Comparison of ENCODE assay signal across 8 cellular contexts in the genomic region with DNA sequence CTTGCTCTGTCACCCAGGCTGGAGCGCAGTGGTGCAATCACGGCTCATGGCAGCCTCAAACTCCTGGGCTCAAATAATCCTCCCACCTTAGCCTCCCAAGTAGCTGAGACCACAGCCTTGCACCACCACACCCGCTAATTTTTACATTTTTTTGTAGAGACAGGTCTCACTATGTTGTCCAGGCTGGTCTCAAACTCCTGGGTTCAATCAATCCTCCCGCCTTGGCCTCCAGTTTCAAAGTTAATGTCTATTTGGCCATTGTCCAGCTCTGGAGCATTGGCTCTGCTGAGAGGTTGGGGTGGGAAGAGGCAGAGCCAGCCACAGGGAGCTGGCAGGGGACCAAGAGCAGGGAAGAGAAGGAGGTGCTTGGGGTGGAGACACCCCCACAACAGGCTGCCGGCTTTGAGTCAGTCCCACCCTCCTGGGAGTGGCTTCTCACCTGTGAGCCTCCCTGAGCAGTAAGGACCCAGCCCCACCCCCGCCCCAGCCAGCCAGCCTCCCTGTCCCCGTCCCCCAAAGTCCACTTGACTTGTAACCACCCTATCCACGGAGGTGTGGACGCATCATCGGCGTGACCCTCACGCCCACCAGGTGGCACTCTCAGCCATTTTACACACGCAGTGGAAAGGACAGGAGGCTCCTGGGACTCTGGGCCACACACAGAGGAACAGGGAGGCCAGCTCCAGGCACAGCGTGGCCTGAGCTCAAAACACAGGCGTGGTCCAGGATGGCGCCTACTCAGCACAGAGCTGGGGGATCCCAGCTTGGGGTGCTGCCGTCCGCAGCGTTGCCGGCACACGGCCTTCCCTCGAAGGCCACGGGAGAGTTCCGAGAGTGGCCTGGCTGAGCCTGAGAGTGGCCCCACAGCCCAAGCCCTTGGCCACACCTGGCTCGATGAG. TPM values are rescaled to one million over a fixed set of nuclear protein-coding genes. Genes with fewer than 3 reads are reported as not detected.
DNase-seq lines count a peak whose midpoint lies in the region; ATAC-seq and FAIRE-seq lines count a peak whose summit lies in the region.

No MANE protein-coding gene starts in this region.

- H3K14ac ChIP-seq in trophoblast cell (ENCODE audit: low read length) = no peak overlapping the region

- H3K36me3 Mint-ChIP-seq in activated naive CD4-positive, alpha-beta T cell treated with anti-CD3 and anti-CD28 coated beads for 36 hours (ENCODE audit: low read depth) = no peaks in the 10 kb centered on the region

- peaks cover 10% of the 10 kb centered on the region for H3K9me3 Mint-ChIP-seq in activated naive CD4-positive, alpha-beta T cell treated with anti-CD3 and anti-CD28 coated beads for 36 hours

- no CpG with 5 or more reads among the region's 25 CpGs for WGBS in trophoblast cell (ENCODE audit: extremely low coverage, insufficient coverage, insufficient read length)

- no peaks in the 10 kb centered on the region for H3K4me1 ChIP-seq in trophoblast cell (ENCODE audit: control insufficient read depth in 1 of 2, insufficient read depth in 2 of 2, low read length in 2 of 2)

- H3K23ac ChIP-seq in trophoblast cell (ENCODE audit: low read length) = no peak overlapping the region

- no peak overlapping the region for H3K9ac ChIP-seq in trophoblast cell (ENCODE audit: low read length)

- no peak overlapping the region for H3K4me2 ChIP-seq in trophoblast cell (ENCODE audit: low read length)

- no peak overlapping the region for H2AFZ ChIP-seq in trophoblast cell (ENCODE audit: insufficient read depth, low read length, poor library complexity)

- no peaks in the 10 kb centered on the region for H3K27me3 Mint-ChIP-seq in activated naive CD4-positive, alpha-beta T cell treated with anti-CD3 and anti-CD28 coated beads for 36 hours (ENCODE audit: low read depth)

- no peak overlapping the region for H4K8ac ChIP-seq in trophoblast cell (ENCODE audit: low read depth, low read length)

- no peak overlapping the region for H2BK120ac ChIP-seq in trophoblast cell (ENCODE audit: insufficient read depth, low read length, poor library complexity)

- DNase-seq in DMS153 treated with DMSO at 0.1 percent for 48 hours (lab: John Stamatoyannopoulos, UW; ENCODE audit: unreplicated experiment) (peak; percentile 90), M059J (ENCODE audit: low read depth) (peak; percentile 70), SHP77 treated with DMSO at 0.1 percent for 48 hours (lab: John Stamatoyannopoulos, UW) (peak; percentile 53), glomerular endothelial cell (ENCODE audit: extremely low read depth, low read depth, low spot score) (peak; percentile 14), trophoblast cell (peak; percentile 75 to 90), urothelium cell line (ENCODE audit: low spot score) (peak; percentile 87)
- DNase-seq in activated naive CD4-positive, alpha-beta T cell treated with anti-CD3 and anti-CD28 coated beads for 36 hours = peak; percentile 76

- no peaks in the 10 kb centered on the region for H3K79me1 ChIP-seq in trophoblast cell (ENCODE audit: low read length)

- no peak overlapping the region for H2BK12ac ChIP-seq in trophoblast cell (ENCODE audit: low read length)

- H3K4me1 Mint-ChIP-seq in activated naive CD4-positive, alpha-beta T cell treated with anti-CD3 and anti-CD28 coated beads for 36 hours (ENCODE audit: low read depth) = no peaks in the 10 kb centered on the region

- peaks cover 18% of the 10 kb centered on the region for H3K9me3 ChIP-seq in trophoblast cell (ENCODE audit: insufficient read depth, low read depth, low read length)

- no peaks in the 10 kb centered on the region for H3K79me2 ChIP-seq in trophoblast cell (ENCODE audit: control insufficient read depth, insufficient read depth, low read length, poor library complexity)

- H4K12ac ChIP-seq in trophoblast cell (ENCODE audit: low read depth, low read length) = no peak overlapping the region

- no peak overlapping the region for H3K4me3 ChIP-seq in trophoblast cell (ENCODE audit: low read depth, low read length)

- no peak overlapping the region for H3K4me3 Mint-ChIP-seq in activated naive CD4-positive, alpha-beta T cell treated with anti-CD3 and anti-CD28 coated beads for 36 hours

- intact Hi-C loops in activated naive CD4-positive, alpha-beta T cell treated with anti-CD3 and anti-CD28 coated beads for 36 hours (cut with micrococcal nuclease) = loop anchor here (1.0 kb wide), 2 partner anchors 99 to 342 kb away; no protein-coding TSS in a partner anchor

- no peak overlapping the region for H3K27ac Mint-ChIP-seq in activated naive CD4-positive, alpha-beta T cell treated with anti-CD3 and anti-CD28 coated beads for 36 hours

- no peak overlapping the region for H2AK5ac ChIP-seq in trophoblast cell (ENCODE audit: low read length)

- no peak overlapping the region for H3K4ac ChIP-seq in trophoblast cell (ENCODE audit: low read depth, low read length)

- H3K27ac ChIP-seq in trophoblast cell (ENCODE audit: low read depth, low read length) = no peak overlapping the region

- no peaks in the 10 kb centered on the region for H3K36me3 ChIP-seq in trophoblast cell (ENCODE audit: control insufficient read depth in 1 of 2, insufficient read depth in 2 of 2, low read length in 2 of 2)

- CTCF ChIA-PET in activated naive CD4-positive, alpha-beta T cell treated with anti-CD3 and anti-CD28 coated beads for 36 hours (lab: Charles Lee) = interaction anchor here (0.6 to 1.3 kb wide), 9 partner anchors 39 to 1059 kb away, joined by 3 to 5 read pairs (median 4); no protein-coding TSS in a partner anchor

- FAIRE-seq in urothelium cell line (lab: Jason Lieb, UNC) = peak; percentile 90

- H3K27me3 ChIP-seq in trophoblast cell (ENCODE audit: insufficient read depth, low read length) = no peaks in the 10 kb centered on the region

- no peak overlapping the region for H4K91ac ChIP-seq in trophoblast cell (ENCODE audit: low read depth, low read length)

- H3K18ac ChIP-seq in trophoblast cell (ENCODE audit: low read length) = no peak overlapping the region

- ATAC-seq in HG02763 (IDR thresholded peaks at IDR 0.05; ENCODE audit: unreplicated experiment) = no peak

- H2BK5ac ChIP-seq in trophoblast cell (ENCODE audit: low read depth, low read length, poor library complexity) = no peak overlapping the region

RNA-seq across cellular contexts. Expression of gene PVALEF, which starts 22.8 kb away (rescaled TPM):
- total RNA-seq in M059J (2014; rRNA removed; shearing (Covaris generic)) = not detected in 2 replicates
- total RNA-seq in activated naive CD4-positive, alpha-beta T cell treated with anti-CD3 and anti-CD28 coated beads for 36 hours = not detected
- not detected in 2 replicates for total RNA-seq in glomerular endothelial cell
- not detected in 2 replicates for polyA plus RNA-seq in trophoblast cell (2013)

RNA-seq across cellular contexts. Expression of gene AATK, which starts 23.5 kb away (rescaled TPM):
- total RNA-seq in M059J (2014; rRNA removed; shearing (Covaris generic)) = 0.10 TPM in 1 of 2 replicates, not detected in the other
- under 1 TPM in 1 of 2 experiments, not detected in 1; 0.32 TPM for total RNA-seq in activated naive CD4-positive, alpha-beta T cell treated with anti-CD3 and anti-CD28 coated beads for 36 hours
- total RNA-seq in glomerular endothelial cell = 7.3 and 8.9 TPM in 2 replicates
- 0.11 TPM in 2 replicates for polyA plus RNA-seq in trophoblast cell (2013)

Comparison
In these comparisons a context has a peak if more than half of its experiments do, and no peak if none do; other contexts are left out.
1. DNase-seq: peak in every context shown above with its lines; median percentile 90 in DMS153 treated with DMSO at 0.1 percent for 48 hours; 87 in urothelium cell line; 82 in trophoblast cell; 76 in activated naive CD4-positive, alpha-beta T cell treated with anti-CD3 and anti-CD28 coated beads for 36 hours; 70 in M059J; 53 in SHP77 treated with DMSO at 0.1 percent for 48 hours; 14 in glomerular endothelial cell.